Comparison of ENCODE assay signal across 9 cellular contexts in genomic region chr11:76629133-76629852, GRCh38. TPM values are rescaled to one million over a fixed set of nuclear protein-coding genes. Genes with fewer than 3 reads are reported as not detected.
A peak's percentile ranks its signal among the peaks of the same experiment; 100 is the strongest.
DNase-seq lines count a peak whose midpoint lies in the region; ATAC-seq and TF ChIP-seq lines count a peak whose summit lies in the region.
"Had no signal": no experiment of that assay in that cellular context is flagged by ENCODE, and none has a peak within 500 bp of the region (broad histone marks: within the 10 kb centered on the region; RNA-seq: fewer than 3 reads in every experiment).

No MANE protein-coding gene starts in this region.

- H3K27ac ChIP-seq in caudate nucleus (ENCODE audit: low read depth, low read length) (peak overlapping the region; percentile 67), lung (ENCODE audit: low read depth in 1 of 2, low read length in 1 of 2) (peak overlapping the region; percentile 63 to 96), tibial artery (peak overlapping the region; percentile 81 to 86)

- WGBS in lung, 2 donors, result 32 to 52% methylated on average over 10 of the region's 10 CpGs

- ATAC-seq in lung (ENCODE audit: insufficient read depth, low FRiP score) (peak; percentile 37), HG03280 (IDR thresholded peaks at IDR 0.05; ENCODE audit: unreplicated experiment) (no peak)

- no peak for TF ChIP-seq CTCF in lung (IDR thresholded peaks at IDR 0.05; ENCODE audit: control extremely low read depth, extremely low read depth)
- TF ChIP-seq CTCF in tibial artery (IDR thresholded peaks at IDR 0.05), result no peak

- intact Hi-C loops in tibial artery (cut with DNase I; ENCODE audit: low total_unique reads), result no loop called here

- no peak overlapping the region for H3K4me3 ChIP-seq in lung
- H3K4me3 ChIP-seq in tibial artery, result no peak overlapping the region

- no peaks in the 10 kb centered on the region for H3K27me3 ChIP-seq in lung (ENCODE audit: control insufficient read depth, insufficient read depth)
- H3K27me3 ChIP-seq in tibial artery, result no peaks in the 10 kb centered on the region

- H3K36me3 ChIP-seq in lung (ENCODE audit: control insufficient read depth in 2 of 2, insufficient read depth in 2 of 2, low read length in 2 of 2) (no peaks in the 10 kb centered on the region), tibial artery (no peaks in the 10 kb centered on the region)

- DNase-seq in activated CD4-positive, alpha-beta T cell treated with anti-CD3 and anti-CD28 coated beads for 1 hour, result peak; percentile 7
- DNase-seq in activated CD4-positive, alpha-beta T cell treated with anti-CD3 and anti-CD28 coated beads, Interleukin-2, amount 50 U/mL, for 1 hour, result no peak
- DNase-seq in caudate nucleus (lab: John Stamatoyannopoulos, UW) (no peak), lung (ENCODE audit: low spot score) (peak; percentile 48), tibial artery (peak; percentile 73 to 85), NCI-H1436 treated with DMSO at 0.1 percent for 48 hours (lab: John Stamatoyannopoulos, UW) (no peak), epidermal melanocyte (ENCODE audit: insufficient read length, low spot score) (no peak)
- DNase-seq: activated gamma-delta T cell treated with Interleukin-2 at 50 U/mL for 16 hours had no signal

- H3K9me3 ChIP-seq in lung (ENCODE audit: control insufficient read depth in 2 of 2, insufficient read depth in 1 of 2, low read length in 1 of 2) (peaks cover 0 to 11% of the 10 kb centered on the region in 2 donors), tibial artery (peaks cover 0 to 9% (median 6%) of the 10 kb centered on the region in 3 donors)

- H3K4me1 ChIP-seq in lung (ENCODE audit: control insufficient read depth in 2 of 2, insufficient read depth in 2 of 2, low read length in 2 of 2) (peaks cover 0 to 10% of the 10 kb centered on the region in 2 donors), tibial artery (peaks cover 4 to 42% (median 24%) of the 10 kb centered on the region in 4 donors)

RNA-seq across cellular contexts. Expression of gene LRRC32, which starts 41.3 kb away (rescaled TPM):
- 10 to 100 TPM; 38.3 to 69.9 TPM for total RNA-seq in lung
- 100 to 1,000 TPM; 100 to 159 TPM for polyA plus RNA-seq in lung

Comparison
In these comparisons a context has a peak if more than half of its experiments do, and no peak if none do; other contexts are left out.
1. DNase-seq: peak in activated CD4-positive, alpha-beta T cell treated with anti-CD3 and anti-CD28 coated beads for 1 hour (single experiment), lung (single experiment) and tibial artery (2 of 2); none in activated CD4-positive, alpha-beta T cell treated with anti-CD3 and anti-CD28 coated beads, Interleukin-2, amount 50 U/mL, for 1 hour (single experiment), caudate nucleus (0 of 61), NCI-H1436 treated with DMSO at 0.1 percent for 48 hours (single experiment) and epidermal melanocyte (single experiment).
2. Peak in every context shown above with its lines, with median percentiles within 50 percentile points of each other: H3K27ac ChIP-seq.